Comparison of ENCODE assay signal across 13 cellular contexts in the genomic region with DNA sequence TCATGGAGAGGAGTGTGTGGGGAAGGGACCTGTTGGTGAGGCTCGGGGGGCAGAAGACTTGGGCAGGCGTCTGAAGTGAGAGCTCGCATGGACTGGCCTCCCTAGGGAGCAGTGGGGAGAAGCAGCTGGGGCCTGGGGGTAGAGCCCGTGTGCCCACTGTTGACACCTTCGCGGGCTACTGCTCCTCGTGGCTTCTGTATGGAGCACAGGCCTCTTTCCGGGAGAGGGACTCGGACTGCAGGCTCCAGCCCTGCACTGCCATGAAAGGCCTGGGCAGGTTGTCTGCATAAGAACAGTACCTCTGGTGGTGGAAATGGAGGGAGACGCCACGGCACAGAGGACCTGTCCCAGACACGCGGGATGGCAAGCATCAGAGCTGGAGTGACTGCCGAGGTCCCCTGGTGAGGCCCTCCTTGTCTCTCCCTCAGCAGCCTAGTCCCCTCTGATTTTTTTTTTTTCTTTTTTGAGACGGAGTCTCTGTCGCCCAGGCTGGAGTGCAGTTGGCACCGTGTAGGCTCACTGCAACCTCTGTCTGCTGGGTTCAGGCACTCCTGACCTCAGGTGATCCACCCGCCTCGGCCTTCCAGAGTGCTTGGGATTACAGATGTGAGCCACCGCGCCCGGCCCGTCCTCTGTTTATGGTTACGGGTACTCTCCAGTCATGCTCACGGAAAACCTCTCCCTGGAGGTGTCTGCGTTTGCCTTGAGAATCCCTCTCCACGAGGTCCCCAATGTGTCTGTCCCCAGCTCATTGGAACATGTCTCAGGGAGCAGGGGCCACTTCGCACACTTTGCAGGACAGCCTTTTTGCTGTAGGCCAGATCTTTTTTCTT. TPM values are rescaled to one million over a fixed set of nuclear protein-coding genes. Genes with fewer than 3 reads are reported as not detected.
DNase-seq lines count a peak whose midpoint lies in the region; TF ChIP-seq lines count a peak whose summit lies in the region.
"Had no signal": no experiment of that assay in that cellular context is flagged by ENCODE, and none has a peak within 500 bp of the region (broad histone marks: within the 10 kb centered on the region; RNA-seq: fewer than 3 reads in every experiment).

No MANE protein-coding gene starts in this region.

- H3K4me1 Mint-ChIP-seq in activated CD4-positive, alpha-beta T cell treated with anti-CD3 and anti-CD28 coated beads, Interleukin-2, amount 10 ng/mL, durations not matched to agents 24 days and 14 days: peaks cover 22% of the 10 kb centered on the region

- CTCF ChIA-PET in A673 (lab: Charles Lee): interaction anchor here (0.6 kb wide), 1 partner anchor 12 kb away, joined by 8 read pairs; no protein-coding TSS in a partner anchor

- H3K4me3 Mint-ChIP-seq in activated CD4-positive, alpha-beta T cell treated with anti-CD3 and anti-CD28 coated beads, Interleukin-2, amount 10 ng/mL, durations not matched to agents 24 days and 14 days: peak overlapping the region; percentile 70

- peak overlapping the region; percentile 4; the same call in 1 of the 2 replicates for H3K9ac ChIP-seq in SU-DHL-6 (ENCODE audit: low read length)

- H3K27ac Mint-ChIP-seq in activated CD4-positive, alpha-beta T cell treated with anti-CD3 and anti-CD28 coated beads, Interleukin-2, amount 10 ng/mL, durations not matched to agents 24 days and 14 days: peak overlapping the region; percentile 98

- H3K4me2 ChIP-seq in SU-DHL-6 (ENCODE audit: low read depth, low read length, poor library complexity, severe bottlenecking): no peak overlapping the region

- no peaks in the 10 kb centered on the region for H3K9me2 ChIP-seq in SU-DHL-6 (replicated peaks; ENCODE audit: insufficient read depth, low read length)

- H3K9me3 Mint-ChIP-seq in activated CD4-positive, alpha-beta T cell treated with anti-CD3 and anti-CD28 coated beads, Interleukin-2, amount 10 ng/mL, durations not matched to agents 24 days and 14 days: no peaks in the 10 kb centered on the region

- H3K36me3 ChIP-seq in SU-DHL-6 (ENCODE audit: low read length): no peaks in the 10 kb centered on the region
- no peaks in the 10 kb centered on the region for H3K36me3 ChIP-seq in stomach
- H3K36me3 ChIP-seq in A673 (ENCODE audit: insufficient read depth, low read length, poor library complexity, severe bottlenecking): no peaks in the 10 kb centered on the region

- H3K9me3 ChIP-seq in SU-DHL-6 (ENCODE audit: insufficient read depth, low read length) (no peaks in the 10 kb centered on the region), stomach (no peaks in the 10 kb centered on the region), A673 (ENCODE audit: low read depth, low read length, poor library complexity, severe bottlenecking) (no peaks in the 10 kb centered on the region)

- 93 to 97% (median 95%) methylated on average over 28 of the region's 28 CpGs for WGBS in stomach, 5 donors

- H3F3A ChIP-seq in SU-DHL-6 (ENCODE audit: insufficient read depth): peaks cover 46% of the 10 kb centered on the region

- no peak for TF ChIP-seq POLR2A in stomach (IDR thresholded peaks at IDR 0.05)

- no peak overlapping the region for H3K4me3 ChIP-seq in SU-DHL-6 (ENCODE audit: insufficient read depth, low read length, poor library complexity, severe bottlenecking)
- no peak overlapping the region for H3K4me3 ChIP-seq in stomach
- no peak overlapping the region for H3K4me3 ChIP-seq in A673 (ENCODE audit: low read depth, low read length, poor library complexity, severe bottlenecking)
- no peak overlapping the region for H3K4me3 ChIP-seq in foreskin fibroblast (ENCODE audit: low read depth in 1 of 2, low read length in 2 of 2)

- H4K20me1 ChIP-seq in SU-DHL-6 (ENCODE audit: low read depth, low read length): no peaks in the 10 kb centered on the region

- peak overlapping the region; percentile 85 for H3K27ac ChIP-seq in SU-DHL-6 (ENCODE audit: low read depth, low read length)
- peak overlapping the region in 4 of 5 donors; percentile 34 to 99 (median 97) for H3K27ac ChIP-seq in stomach
- H3K27ac ChIP-seq in A673 (ENCODE audit: low read depth, low read length, poor library complexity, severe bottlenecking): no peak overlapping the region

- no peaks in the 10 kb centered on the region for H3K27me3 Mint-ChIP-seq in activated CD4-positive, alpha-beta T cell treated with anti-CD3 and anti-CD28 coated beads, Interleukin-2, amount 10 ng/mL, durations not matched to agents 24 days and 14 days

- H3K27me3 ChIP-seq in SU-DHL-6 (ENCODE audit: low read length) (no peaks in the 10 kb centered on the region), stomach (no peaks in the 10 kb centered on the region), A673 (replicated peaks; ENCODE audit: insufficient read depth, low read depth, low read length, poor library complexity) (no peaks in the 10 kb centered on the region)

- TF ChIP-seq EP300 in stomach (IDR thresholded peaks at IDR 0.05): no peak

- peaks cover 23 to 52% (median 49%) of the 10 kb centered on the region in 4 donors for H3K4me1 ChIP-seq in stomach
- H3K4me1 ChIP-seq in A673 (ENCODE audit: insufficient read depth, low read length, poor library complexity, severe bottlenecking): peaks cover 12% of the 10 kb centered on the region

- peaks cover 2% of the 10 kb centered on the region for H3K36me3 Mint-ChIP-seq in activated CD4-positive, alpha-beta T cell treated with anti-CD3 and anti-CD28 coated beads, Interleukin-2, amount 10 ng/mL, durations not matched to agents 24 days and 14 days (ENCODE audit: low read depth)

- no peaks in the 10 kb centered on the region for H3K79me2 ChIP-seq in SU-DHL-6 (ENCODE audit: insufficient read depth, low read length)

- H2AFZ ChIP-seq in SU-DHL-6 (ENCODE audit: low read depth, low read length, severe bottlenecking): peak overlapping the region; percentile 17

- POLR2A ChIA-PET in A673 (lab: Charles Lee; ENCODE audit: low non-redundant PET): no interaction called here

- DNase-seq in activated CD4-positive, alpha-beta T cell treated with anti-CD3 and anti-CD28 coated beads, Interleukin-2, amount 10 ng/mL, durations not matched to agents 24 days and 14 days: no peak
- DNase-seq in activated CD4-positive, alpha-beta T cell treated with anti-CD3 and anti-CD28 coated beads for 1 hour: no peak
- peak; percentile 59 for DNase-seq in islet precursor cell
- no peak for DNase-seq in stomach
- no peak for DNase-seq in A673 (ENCODE audit: low spot score)
- no peak for DNase-seq in foreskin fibroblast
- DNase-seq in GM13977 (ENCODE audit: low spot score): no peak
- DNase-seq: activated CD4-positive, alpha-beta T cell treated with anti-CD3 and anti-CD28 coated beads, Interleukin-2, amount 50 U/mL, for 1 hour; hippocampal formation; NCI-H1105; occipital lobe; PC-3 had no signal

- intact Hi-C loops in activated CD4-positive, alpha-beta T cell treated with anti-CD3 and anti-CD28 coated beads, Interleukin-2, amount 10 ng/mL, durations not matched to agents 24 days and 14 days (cut with micrococcal nuclease): no loop called here
- intact Hi-C loops in stomach (cut with DNase I; ENCODE audit: low total_unique reads): no loop called here
- intact Hi-C loops in A673 (cut with micrococcal nuclease; ENCODE audit: unreplicated experiment): no loop called here

- BruUV-seq in A673 (replicated peaks; lab: Mats Ljungman, UMichigan): no TSS peak

- no peak for TF ChIP-seq CTCF in SU-DHL-6 (IDR thresholded peaks at IDR 0.05; ENCODE audit: insufficient read depth, low read length, poor library complexity, severe bottlenecking)
- no peak for TF ChIP-seq CTCF in stomach (IDR thresholded peaks at IDR 0.05)
- no peak for TF ChIP-seq CTCF in A673 (conservative IDR thresholded peaks at IDR 0.05; ENCODE audit: low read depth, low read length)
- no peak for TF ChIP-seq CTCF in foreskin fibroblast (IDR thresholded peaks at IDR 0.05; ENCODE audit: low read depth, low read length)
- no peak for TF ChIP-seq CTCF in GM13977 (IDR thresholded peaks at IDR 0.05; ENCODE audit: extremely low read depth, insufficient read depth, missing control alignments)

- in situ Hi-C loops in GM13977 (cut with MboI; ENCODE audit: low pct_unique_long_range_greater_than_20kb, low sequenced_read_pairs, unreplicated experiment): loop anchor here (5.0 kb wide), 1 partner anchor 46 kb away; no protein-coding TSS in a partner anchor

RNA-seq across cellular contexts. Expression of a gene that starts 44.7 kb away (rescaled TPM):
- 2,376 and 2,379 TPM in 2 replicates for total RNA-seq in activated CD4-positive, alpha-beta T cell treated with anti-CD3 and anti-CD28 coated beads, Interleukin-2, amount 10 ng/mL, durations not matched to agents 24 days and 14 days
- total RNA-seq in stomach (1,000 to 10,000 TPM in 1 of 5 donors, 100 to 1,000 TPM in 4; 244 to 1,175 (median 701) TPM), A673 (2021) (1,708 and 1,722 TPM in 2 replicates)
- 1,000 to 10,000 TPM; 1,451 to 2,006 (median 1,527) TPM for polyA plus RNA-seq in stomach
